13 cellular contexts compared by ENCODE assay signal in genomic region chr5:78508231-78508765, GRCh38.
DNase-seq lines count a peak whose midpoint lies in the region; ATAC-seq, FAIRE-seq and TF ChIP-seq lines count a peak whose summit lies in the region.
"Had no signal": no experiment of that assay in that cellular context is flagged by ENCODE, and none has a peak within 500 bp of the region (broad histone marks: within the 10 kb centered on the region; RNA-seq: fewer than 3 reads in every experiment).

No MANE protein-coding gene starts in this region.

- DNase-seq in left ventricle myocardium inferior (no peak), heart left ventricle (no peak), astrocyte (ENCODE audit: low read depth) (peak; percentile 62), memory B cell (ENCODE audit: low spot score in 2 of 2) (no peak), upper lobe of right lung (no peak)
- no peak for DNase-seq in activated T-cell treated with anti-CD3 and anti-CD28 coated beads, Interleukin-2, amount 50 U/mL, for 4 hours
- DNase-seq: activated gamma-delta T cell; stimulated activated CD4-positive, alpha-beta T cell treated with anti-CD3 and anti-CD28 coated beads, Interleukin-1b, Interleukin-23, amount 100 ng/mL, for 48 hours; stimulated activated naive CD8-positive, alpha-beta T cell treated with anti-CD3 and anti-CD28 coated beads, Interleukin-15, Interleukin-2, amounts not matched to agents 100 U/mL and 50 U/mL, for 24 hours; WERI-Rb-1 had no signal

- intact Hi-C loops in left ventricle myocardium inferior (cut with micrococcal nuclease): no loop called here
- intact Hi-C loops in heart left ventricle (cut with DNase I): no loop called here
- intact Hi-C loops in upper lobe of right lung (cut with DNase I): no loop called here

- no peaks in the 10 kb centered on the region for H3K27me3 ChIP-seq in left ventricle myocardium inferior (ENCODE audit: low read depth)
- no peaks in the 10 kb centered on the region for H3K27me3 ChIP-seq in heart left ventricle
- H3K27me3 ChIP-seq in astrocyte (ENCODE audit: insufficient read depth, low read length): no peaks in the 10 kb centered on the region
- no peaks in the 10 kb centered on the region for H3K27me3 ChIP-seq in upper lobe of right lung

- H4K20me1 ChIP-seq in astrocyte (ENCODE audit: insufficient read depth, low read length): peaks cover 24% of the 10 kb centered on the region

- FAIRE-seq in astrocyte (lab: Jason Lieb, UNC): no peak

- H3K27ac Mint-ChIP-seq in astrocyte (ENCODE audit: unreplicated experiment): no peak overlapping the region
- H3K27ac Mint-ChIP-seq in memory B cell: peak overlapping the region; percentile 38

- H3K4me3 ChIP-seq in left ventricle myocardium inferior: peak overlapping the region; percentile 65
- H3K4me3 ChIP-seq in heart left ventricle: peak overlapping the region in 5 of 12 donors; percentile 18 to 67 (median 49)
- no peak overlapping the region for H3K4me3 ChIP-seq in astrocyte (ENCODE audit: insufficient read depth, low read depth, low read length)
- H3K4me3 ChIP-seq in upper lobe of right lung: peak overlapping the region; percentile 56

- no peak overlapping the region for H3K4me3 Mint-ChIP-seq in astrocyte (ENCODE audit: unreplicated experiment)
- H3K4me3 Mint-ChIP-seq in memory B cell: no peak overlapping the region
- H3K4me3 Mint-ChIP-seq in activated T-cell treated with anti-CD3 and anti-CD28 coated beads, Interleukin-2, amount 50 U/mL, for 4 hours: no peak overlapping the region

- 52 to 67% (median 59%) methylated on average over 2 to 3 of the region's 3 CpGs for WGBS in heart left ventricle, 4 donors

- H3K4me1 Mint-ChIP-seq in astrocyte (ENCODE audit: low read depth, unreplicated experiment) (peaks cover 28% of the 10 kb centered on the region), memory B cell (peaks cover 14% of the 10 kb centered on the region)
- H3K4me1 Mint-ChIP-seq in activated T-cell treated with anti-CD3 and anti-CD28 coated beads, Interleukin-2, amount 50 U/mL, for 4 hours (ENCODE audit: low read depth): peaks cover 14% of the 10 kb centered on the region

- H3K36me3 ChIP-seq in left ventricle myocardium inferior: no peaks in the 10 kb centered on the region
- H3K36me3 ChIP-seq in heart left ventricle: peaks cover 0 to 6% (median 0%) of the 10 kb centered on the region in 9 donors
- H3K36me3 ChIP-seq in astrocyte (ENCODE audit: insufficient read depth, low read length): no peaks in the 10 kb centered on the region
- no peaks in the 10 kb centered on the region for H3K36me3 ChIP-seq in upper lobe of right lung
- H3K36me3 ChIP-seq: WERI-Rb-1 had no signal

- no peak for TF ChIP-seq POLR2A in heart left ventricle (IDR thresholded peaks at IDR 0.05)

- H3K27me3 Mint-ChIP-seq in astrocyte (ENCODE audit: low read depth, unreplicated experiment): no peaks in the 10 kb centered on the region
- no peaks in the 10 kb centered on the region for H3K27me3 Mint-ChIP-seq in memory B cell
- peaks cover 43% of the 10 kb centered on the region for H3K27me3 Mint-ChIP-seq in activated T-cell treated with anti-CD3 and anti-CD28 coated beads, Interleukin-2, amount 50 U/mL, for 4 hours (ENCODE audit: low read depth)

- H3K36me3 Mint-ChIP-seq in astrocyte (ENCODE audit: low read depth, unreplicated experiment) (peaks cover 2% of the 10 kb centered on the region), memory B cell (peaks cover 2% of the 10 kb centered on the region)
- H3K36me3 Mint-ChIP-seq in activated T-cell treated with anti-CD3 and anti-CD28 coated beads, Interleukin-2, amount 50 U/mL, for 4 hours (ENCODE audit: insufficient read depth): no peaks in the 10 kb centered on the region

- peak overlapping the region; percentile 7 for H3K9ac ChIP-seq in astrocyte (ENCODE audit: low read length)

- TF ChIP-seq CTCF in left ventricle myocardium inferior (IDR thresholded peaks at IDR 0.05; ENCODE audit: borderline replicate concordance) (no peak), heart left ventricle (IDR thresholded peaks at IDR 0.05) (no peak), astrocyte (IDR thresholded peaks at IDR 0.05; ENCODE audit: insufficient read depth, low read depth, low read length) (no peak), upper lobe of right lung (IDR thresholded peaks at IDR 0.05) (no peak)

- H3K9me3 ChIP-seq in left ventricle myocardium inferior (replicated peaks): no peaks in the 10 kb centered on the region
- no peaks in the 10 kb centered on the region for H3K9me3 ChIP-seq in heart left ventricle
- H3K9me3 ChIP-seq in astrocyte (ENCODE audit: insufficient read depth, low read depth, low read length): no peaks in the 10 kb centered on the region
- no peaks in the 10 kb centered on the region for H3K9me3 ChIP-seq in upper lobe of right lung

- H3K4me1 ChIP-seq in left ventricle myocardium inferior: peaks cover 78% of the 10 kb centered on the region
- peaks cover 4 to 91% (median 46%) of the 10 kb centered on the region in 12 donors for H3K4me1 ChIP-seq in heart left ventricle
- H3K4me1 ChIP-seq in astrocyte (ENCODE audit: insufficient read depth, low read length): peaks cover 50% of the 10 kb centered on the region
- peaks cover 49% of the 10 kb centered on the region for H3K4me1 ChIP-seq in upper lobe of right lung

- no peak overlapping the region for H3K27ac ChIP-seq in left ventricle myocardium inferior (replicated peaks)
- peak overlapping the region in 2 of 12 donors; percentile 49 to 85 for H3K27ac ChIP-seq in heart left ventricle
- H3K27ac ChIP-seq in astrocyte (ENCODE audit: low read depth, low read length): no peak overlapping the region
- H3K27ac ChIP-seq in upper lobe of right lung: no peak overlapping the region
- H3K27ac ChIP-seq: RWPE1, WERI-Rb-1 had no signal

- H3K9me3 Mint-ChIP-seq in astrocyte (ENCODE audit: unreplicated experiment) (no peaks in the 10 kb centered on the region), memory B cell (no peaks in the 10 kb centered on the region)
- H3K9me3 Mint-ChIP-seq in activated T-cell treated with anti-CD3 and anti-CD28 coated beads, Interleukin-2, amount 50 U/mL, for 4 hours: no peaks in the 10 kb centered on the region

- H3K79me2 ChIP-seq in astrocyte (ENCODE audit: insufficient read depth, low read length): peaks cover 23% of the 10 kb centered on the region

- no peak overlapping the region for H2AFZ ChIP-seq in astrocyte (ENCODE audit: low read depth, low read length)

- ATAC-seq in heart left ventricle: no peak
- no peak for ATAC-seq in memory B cell (ENCODE audit: low read depth)
- ATAC-seq in upper lobe of right lung: no peak
- ATAC-seq in HG03159 (IDR thresholded peaks at IDR 0.05; ENCODE audit: unreplicated experiment): no peak
- ATAC-seq in activated T-cell treated with anti-CD3 and anti-CD28 coated beads, Interleukin-2, amount 50 U/mL, for 4 hours: no peak
- no peak for ATAC-seq in HG02852 (IDR thresholded peaks at IDR 0.05; ENCODE audit: unreplicated experiment)
- ATAC-seq: stimulated activated naive CD8-positive, alpha-beta T cell treated with anti-CD3 and anti-CD28 coated beads, Interleukin-15, Interleukin-2, amounts not matched to agents 100 U/mL and 50 U/mL, for 24 hours had no signal

- peak overlapping the region; percentile 37 for H3K4me2 ChIP-seq in astrocyte (ENCODE audit: low read length)
